Comparison of ENCODE assay signal across 1 cellular context in the genomic region with DNA sequence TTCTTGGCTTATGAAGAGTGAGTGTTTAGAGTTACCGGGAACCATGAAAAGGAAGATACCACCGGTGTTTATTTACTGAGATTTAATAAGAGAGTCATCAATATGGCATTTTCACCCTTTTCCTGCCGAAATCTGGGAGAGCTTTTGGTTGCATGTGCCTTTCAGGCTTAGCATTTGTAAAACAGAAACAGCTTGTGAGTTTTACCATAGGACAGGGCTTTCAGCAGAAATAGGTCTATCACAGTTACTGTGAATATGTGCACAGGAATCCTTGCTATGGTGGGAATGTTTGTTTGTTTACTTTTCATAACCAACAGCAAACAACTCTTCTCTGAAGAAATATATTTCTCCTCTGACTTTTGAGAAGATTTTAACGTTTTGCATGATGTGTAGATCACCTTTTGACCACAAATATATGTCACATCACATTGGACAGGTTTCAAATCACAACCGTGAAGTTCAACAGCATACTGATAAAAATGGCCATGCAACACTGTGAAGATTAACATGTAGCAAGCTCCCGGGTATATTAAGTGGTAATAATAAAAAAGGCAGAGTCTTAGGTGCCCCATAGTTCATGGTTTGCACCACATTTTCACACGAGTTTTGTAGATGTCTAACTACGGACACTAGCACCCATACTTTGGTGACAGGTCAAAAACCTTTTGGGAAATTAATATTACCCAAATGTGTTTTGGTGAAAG.
TF ChIP-seq lines count a peak whose summit lies in the region.

No MANE protein-coding gene starts in this region.

TF ChIP-seq in IMR-90, 13 proteins besides CTCF, POLR2A, EP300 and RAD21 (continued from another document):
- TF ChIP-seq FOS (IDR thresholded peaks at IDR 0.05; ENCODE audit: low read depth, low read length): no peak
- no peak for TF ChIP-seq MXI1 (IDR thresholded peaks at IDR 0.05; ENCODE audit: borderline replicate concordance, low read depth, low read length)
- TF ChIP-seq CEBPB (IDR thresholded peaks at IDR 0.05; ENCODE audit: low read depth, low read length): no peak
- TF ChIP-seq MAZ (IDR thresholded peaks at IDR 0.05; ENCODE audit: borderline replicate concordance, low read depth, low read length): no peak
